Comparison of ENCODE assay signal across 1 cellular context in genomic region chr7:138158739-138159528, GRCh38.
TF ChIP-seq lines count a peak whose summit lies in the region.

No MANE protein-coding gene starts in this region.

TF ChIP-seq in HepG2, 621 proteins besides CTCF, POLR2A, EP300 and RAD21 (continued from another document and continues in another):
- TF ChIP-seq ZBTB10 (CRISPR knock-in tag; IDR thresholded peaks at IDR 0.05; ENCODE audit: borderline replicate concordance) (no peak), ESRRA (CRISPR knock-in tag; IDR thresholded peaks at IDR 0.05; ENCODE audit: low read depth) (peak; percentile 18; the same call in 1 of the 2 replicates), ZFP90 (CRISPR knock-in tag; IDR thresholded peaks at IDR 0.05; ENCODE audit: borderline replicate concordance) (no peak), ZNF292 (CRISPR knock-in tag; IDR thresholded peaks at IDR 0.05; ENCODE audit: borderline replicate concordance, low read depth) (peak; percentile 68; the same call in 1 of the 2 replicates), ARNT2 (CRISPR knock-in tag; IDR thresholded peaks at IDR 0.05; ENCODE audit: low read depth) (0 out of 2 replicates have a peak, but pooled peaks have one; percentile 33), GABPB1 (CRISPR knock-in tag; IDR thresholded peaks at IDR 0.05) (peak; percentile 18; the same call in 1 of the 2 replicates), ZBTB33 (CRISPR knock-in tag; IDR thresholded peaks at IDR 0.05) (0 out of 2 replicates have a peak, but pooled peaks have one; percentile 4), HNF4G (IDR thresholded peaks at IDR 0.05; ENCODE audit: borderline replicate concordance, low read depth, low read length) (peak; percentile 41; the same call in 1 of the 2 replicates), HNF4G (CRISPR knock-in tag; IDR thresholded peaks at IDR 0.05; ENCODE audit: borderline replicate concordance, low read depth) (no peak), ZNF276 (CRISPR knock-in tag; IDR thresholded peaks at IDR 0.05; ENCODE audit: low read depth) (no peak), IRF1 (CRISPR knock-in tag; IDR thresholded peaks at IDR 0.05; ENCODE audit: low read depth) (no peak), NR2F1 (CRISPR knock-in tag; IDR thresholded peaks at IDR 0.05) (peak; percentile 89 to 91), ZNF816 (CRISPR knock-in tag; IDR thresholded peaks at IDR 0.05; ENCODE audit: borderline replicate concordance) (no peak), ZGPAT (CRISPR knock-in tag; IDR thresholded peaks at IDR 0.05) (peak; percentile 37; the same call in 1 of the 2 replicates), NRL (CRISPR knock-in tag; IDR thresholded peaks at IDR 0.05; ENCODE audit: borderline replicate concordance) (no peak), ZNF569 (CRISPR knock-in tag; IDR thresholded peaks at IDR 0.05; ENCODE audit: borderline replicate concordance) (no peak), KDM2A (CRISPR knock-in tag; IDR thresholded peaks at IDR 0.05; ENCODE audit: borderline replicate concordance, low read depth) (peak; percentile 37; the same call in 1 of the 2 replicates), ZNF143 (CRISPR knock-in tag; IDR thresholded peaks at IDR 0.05) (no peak), ZNF138 (CRISPR knock-in tag; IDR thresholded peaks at IDR 0.05; ENCODE audit: low read depth) (0 out of 2 replicates have a peak, but pooled peaks have one; percentile 53), ZNF230 (CRISPR knock-in tag; IDR thresholded peaks at IDR 0.05) (no peak), SRY (CRISPR knock-in tag; IDR thresholded peaks at IDR 0.05) (no peak), FOXP1 (IDR thresholded peaks at IDR 0.05) (no peak), FOXP1 (CRISPR knock-in tag; IDR thresholded peaks at IDR 0.05) (peak; percentile 64; the same call in 1 of the 2 replicates), KDM6A (CRISPR knock-in tag; IDR thresholded peaks at IDR 0.05; ENCODE audit: low read depth) (peak; percentile 29; the same call in 1 of the 2 replicates), MXD4 (CRISPR knock-in tag; IDR thresholded peaks at IDR 0.05) (no peak), KDM1A (CRISPR knock-in tag; IDR thresholded peaks at IDR 0.05) (no peak), REL (CRISPR knock-in tag; conservative IDR thresholded peaks at IDR 0.05) (no peak), ZNF362 (CRISPR knock-in tag; IDR thresholded peaks at IDR 0.05; ENCODE audit: borderline replicate concordance) (peak; percentile 80), ZNF382 (CRISPR knock-in tag; IDR thresholded peaks at IDR 0.05; ENCODE audit: borderline replicate concordance) (no peak), CCDC6 (CRISPR knock-in tag; IDR thresholded peaks at IDR 0.05) (0 out of 2 replicates have a peak, but pooled peaks have one; percentile 32), ZMAT5 (CRISPR knock-in tag; IDR thresholded peaks at IDR 0.05; ENCODE audit: borderline replicate concordance, low read depth) (no peak), XBP1 (CRISPR knock-in tag; IDR thresholded peaks at IDR 0.05) (no peak), NFIC (IDR thresholded peaks at IDR 0.05; ENCODE audit: low read length) (peak; percentile 50; the same call in 1 of the 2 replicates), ZNF20 (CRISPR knock-in tag; IDR thresholded peaks at IDR 0.05) (no peak), PHF8 (CRISPR knock-in tag; IDR thresholded peaks at IDR 0.05) (no peak), TP53 (CRISPR knock-in tag; conservative IDR thresholded peaks at IDR 0.05) (no peak), ZSCAN9 (CRISPR knock-in tag; IDR thresholded peaks at IDR 0.05; ENCODE audit: borderline replicate concordance) (peak; percentile 25; the same call in 1 of the 2 replicates), ZBTB21 (CRISPR knock-in tag; IDR thresholded peaks at IDR 0.05) (no peak), TEAD2 (CRISPR knock-in tag; IDR thresholded peaks at IDR 0.05) (no peak), THRA (CRISPR knock-in tag; IDR thresholded peaks at IDR 0.05; ENCODE audit: borderline replicate concordance) (0 out of 2 replicates have a peak, but pooled peaks have one; percentile 47), ZNF629 (CRISPR knock-in tag; conservative IDR thresholded peaks at IDR 0.05) (no peak), TFDP2 (CRISPR knock-in tag; IDR thresholded peaks at IDR 0.05) (0 out of 2 replicates have a peak, but pooled peaks have one; percentile 25), SP1 (IDR thresholded peaks at IDR 0.05) (no peak), SP1 (CRISPR knock-in tag; IDR thresholded peaks at IDR 0.05) (no peak), ZNF772 (CRISPR knock-in tag; IDR thresholded peaks at IDR 0.05) (peak; percentile 30; the same call in 1 of the 2 replicates), BRF2 (CRISPR knock-in tag; IDR thresholded peaks at IDR 0.05) (no peak), HOXA3 (CRISPR knock-in tag; IDR thresholded peaks at IDR 0.05) (no peak), NFATC3 (CRISPR knock-in tag; IDR thresholded peaks at IDR 0.05) (no peak), NCOA5 (CRISPR knock-in tag; IDR thresholded peaks at IDR 0.05) (no peak), USF2 (IDR thresholded peaks at IDR 0.05; ENCODE audit: low read depth, low read length) (no peak), USF2 (CRISPR knock-in tag; IDR thresholded peaks at IDR 0.05; ENCODE audit: borderline replicate concordance) (no peak), NFE2L1 (CRISPR knock-in tag; IDR thresholded peaks at IDR 0.05; ENCODE audit: borderline replicate concordance) (no peak), ZNF782 (CRISPR knock-in tag; IDR thresholded peaks at IDR 0.05; ENCODE audit: borderline replicate concordance) (no peak), ZNF101 (CRISPR knock-in tag; IDR thresholded peaks at IDR 0.05; ENCODE audit: borderline replicate concordance, low read depth) (no peak)
